14 cellular contexts compared by ENCODE assay signal in genomic region chr1:81703736-81704463, GRCh38.
DNase-seq lines count a peak whose midpoint lies in the region; ATAC-seq, FAIRE-seq and TF ChIP-seq lines count a peak whose summit lies in the region.
"Had no signal": no experiment of that assay in that cellular context is flagged by ENCODE, and none has a peak within 500 bp of the region (broad histone marks: within the 10 kb centered on the region; RNA-seq: fewer than 3 reads in every experiment).

No MANE protein-coding gene starts in this region.

- no peak overlapping the region for H3K4me3 ChIP-seq in bronchial epithelial cell (ENCODE audit: low read depth, low read length)
- H3K4me3 ChIP-seq in tibial nerve = no peak overlapping the region
- H3K4me3 ChIP-seq: Peyer's patch, sigmoid colon, stomach had no signal

- H3K27me3 Mint-ChIP-seq in type B pancreatic cell = no peaks in the 10 kb centered on the region
- H3K27me3 Mint-ChIP-seq: activated CD4-positive, alpha-beta T cell treated with anti-CD3 and anti-CD28 coated beads, Interleukin-2, amount 10 ng/mL, durations not matched to agents 7 days and 5 days; natural killer cell treated with Interleukin-12 subunit alpha and Interleukin-12 subunit beta and Interleukin-15 and Interleukin-18, amount 100 ng/mL, for 72 hours had no signal

- TF ChIP-seq EP300 in tibial nerve (IDR thresholded peaks at IDR 0.05) = no peak

- peak; percentile 32 for DNase-seq in HT1080 (ENCODE audit: low read depth)
- peak; percentile 84 for DNase-seq in bronchial epithelial cell (ENCODE audit: low read depth)
- peak; percentile 99 for DNase-seq in islet precursor cell
- DNase-seq in type B pancreatic cell (ENCODE audit: extremely low spot score, unreplicated experiment) = no peak
- DNase-seq in tibial nerve (ENCODE audit: low spot score in 2 of 2) = no peak
- DNase-seq: activated CD4-positive, alpha-beta T cell treated with anti-CD3 and anti-CD28 coated beads, Interleukin-2, amount 10 ng/mL, durations not matched to agents 7 days and 5 days; COR-L47; MV-4-11; Peyer's patch; sigmoid colon; stomach had no signal

- 88 to 92% methylated on average over 5 of the region's 5 CpGs for WGBS in tibial nerve, 2 donors

- peak overlapping the region; percentile 80 for H3K27ac Mint-ChIP-seq in type B pancreatic cell
- H3K27ac Mint-ChIP-seq: activated CD4-positive, alpha-beta T cell treated with anti-CD3 and anti-CD28 coated beads, Interleukin-2, amount 10 ng/mL, durations not matched to agents 7 days and 5 days; natural killer cell treated with Interleukin-12 subunit alpha and Interleukin-12 subunit beta and Interleukin-15 and Interleukin-18, amount 100 ng/mL, for 72 hours had no signal

- peak overlapping the region; percentile 52 for H3K4me3 Mint-ChIP-seq in type B pancreatic cell
- H3K4me3 Mint-ChIP-seq: activated CD4-positive, alpha-beta T cell treated with anti-CD3 and anti-CD28 coated beads, Interleukin-2, amount 10 ng/mL, durations not matched to agents 7 days and 5 days; natural killer cell treated with Interleukin-12 subunit alpha and Interleukin-12 subunit beta and Interleukin-15 and Interleukin-18, amount 100 ng/mL, for 72 hours had no signal

- peaks cover 21% of the 10 kb centered on the region for H3K4me1 Mint-ChIP-seq in type B pancreatic cell (ENCODE audit: unreplicated experiment)
- H3K4me1 Mint-ChIP-seq: activated CD4-positive, alpha-beta T cell treated with anti-CD3 and anti-CD28 coated beads, Interleukin-2, amount 10 ng/mL, durations not matched to agents 7 days and 5 days had no signal

- ATAC-seq in HG02981 (IDR thresholded peaks at IDR 0.05; ENCODE audit: unreplicated experiment) (no peak), GM21619 (IDR thresholded peaks at IDR 0.05; ENCODE audit: unreplicated experiment) (no peak)
- ATAC-seq: natural killer cell treated with Interleukin-12 subunit alpha and Interleukin-12 subunit beta and Interleukin-15 and Interleukin-18, amount 100 ng/mL, for 72 hours had no signal

- no peaks in the 10 kb centered on the region for H3K36me3 Mint-ChIP-seq in type B pancreatic cell

- no peaks in the 10 kb centered on the region for H3K9me3 ChIP-seq in tibial nerve
- H3K9me3 ChIP-seq: Peyer's patch, sigmoid colon, stomach had no signal

- no peaks in the 10 kb centered on the region for H3K36me3 ChIP-seq in bronchial epithelial cell (ENCODE audit: control insufficient read depth, insufficient read depth, low read length)
- H3K36me3 ChIP-seq in tibial nerve = no peaks in the 10 kb centered on the region
- H3K36me3 ChIP-seq: Peyer's patch, sigmoid colon, stomach had no signal

- no peak for FAIRE-seq in bronchial epithelial cell (lab: Jason Lieb, UNC)

- no peaks in the 10 kb centered on the region for H3K4me1 ChIP-seq in tibial nerve
- H3K4me1 ChIP-seq: Peyer's patch, stomach had no signal

- TF ChIP-seq CTCF in bronchial epithelial cell (IDR thresholded peaks at IDR 0.05; ENCODE audit: insufficient read depth, low read length, severe bottlenecking) (no peak), type B pancreatic cell (conservative IDR thresholded peaks at IDR 0.05) (no peak), tibial nerve (IDR thresholded peaks at IDR 0.05) (no peak)

- H3K27ac ChIP-seq in tibial nerve = no peak overlapping the region
- H3K27ac ChIP-seq: Peyer's patch, sigmoid colon, stomach had no signal

- H3K9me3 Mint-ChIP-seq in type B pancreatic cell = peaks cover 5% of the 10 kb centered on the region
- H3K9me3 Mint-ChIP-seq: activated CD4-positive, alpha-beta T cell treated with anti-CD3 and anti-CD28 coated beads, Interleukin-2, amount 10 ng/mL, durations not matched to agents 7 days and 5 days had no signal

- H3K27me3 ChIP-seq in bronchial epithelial cell (ENCODE audit: control insufficient read depth, insufficient read depth, low read length) (no peaks in the 10 kb centered on the region), tibial nerve (no peaks in the 10 kb centered on the region)
- H3K27me3 ChIP-seq: Peyer's patch, sigmoid colon, stomach had no signal

- TF ChIP-seq POLR2A in tibial nerve (IDR thresholded peaks at IDR 0.05) = no peak

Comparison
In these comparisons a context has a peak if more than half of its experiments do, and no peak if none do; other contexts are left out.
1. DNase-seq: peak in HT1080 (single experiment), bronchial epithelial cell (single experiment) and islet precursor cell (single experiment); none in type B pancreatic cell (single experiment) and tibial nerve (0 of 2).